1 cellular context compared by ENCODE assay signal in the genomic region with DNA sequence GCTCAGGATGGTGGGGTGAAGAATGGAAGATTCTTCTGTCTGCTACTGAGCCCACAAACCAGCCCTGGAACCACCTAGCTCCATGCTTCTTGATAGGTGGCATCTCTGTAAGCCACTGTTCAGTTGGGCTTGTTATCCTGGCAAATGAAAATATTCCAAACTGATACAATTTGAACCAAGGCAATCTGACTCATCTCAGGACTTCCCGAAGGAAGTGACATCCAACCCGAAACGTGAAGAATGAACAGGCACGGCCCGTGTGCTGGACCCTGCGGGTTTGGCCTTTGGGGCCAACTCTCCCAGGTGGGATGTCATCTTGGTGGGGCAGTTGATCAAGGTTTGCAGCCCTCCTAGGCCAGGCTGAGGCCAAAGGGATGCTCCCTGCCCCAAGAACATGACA.
TF ChIP-seq lines count a peak whose summit lies in the region.

No MANE protein-coding gene starts in this region.

TF ChIP-seq in H1, 55 proteins besides CTCF, POLR2A, EP300 and RAD21:
- no peak for TF ChIP-seq CTBP2 (IDR thresholded peaks at IDR 0.05; ENCODE audit: borderline replicate concordance, insufficient read depth, insufficient read length, low read length)
- TF ChIP-seq SP2 (IDR thresholded peaks at IDR 0.05; ENCODE audit: low read length): no peak
- TF ChIP-seq, protein P1, sequence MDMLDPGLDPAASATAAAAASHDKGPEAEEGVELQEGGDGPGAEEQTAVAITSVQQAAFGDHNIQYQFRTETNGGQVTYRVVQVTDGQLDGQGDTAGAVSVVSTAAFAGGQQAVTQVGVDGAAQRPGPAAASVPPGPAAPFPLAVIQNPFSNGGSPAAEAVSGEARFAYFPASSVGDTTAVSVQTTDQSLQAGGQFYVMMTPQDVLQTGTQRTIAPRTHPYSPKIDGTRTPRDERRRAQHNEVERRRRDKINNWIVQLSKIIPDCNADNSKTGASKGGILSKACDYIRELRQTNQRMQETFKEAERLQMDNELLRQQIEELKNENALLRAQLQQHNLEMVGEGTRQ (IDR thresholded peaks at IDR 0.05; ENCODE audit: low read length): no peak
- TF ChIP-seq ZNF274 (IDR thresholded peaks at IDR 0.05; ENCODE audit: borderline replicate concordance, extremely low read depth, low read length): no peak
- no peak for TF ChIP-seq TAF1 (IDR thresholded peaks at IDR 0.05; ENCODE audit: low read depth, low read length)
- TF ChIP-seq RBBP5 (IDR thresholded peaks at IDR 0.05; ENCODE audit: borderline replicate concordance, low read depth, low read length): no peak
- no peak for TF ChIP-seq EZH2 (IDR thresholded peaks at IDR 0.05; ENCODE audit: low read depth, low read length, severe bottlenecking)
